In genomic region chr2:88600038-88600465, GRCh38 we compare ENCODE assay signal across 1 cellular context.
A peak's percentile ranks its signal among the peaks of the same experiment; 100 is the strongest.
TF ChIP-seq lines count a peak whose summit lies in the region.

No MANE protein-coding gene starts in this region.

TF ChIP-seq in HEK293, 187 proteins besides CTCF, POLR2A, EP300 and RAD21 (continued from another document and continues in another):
- TF ChIP-seq, protein P1, sequence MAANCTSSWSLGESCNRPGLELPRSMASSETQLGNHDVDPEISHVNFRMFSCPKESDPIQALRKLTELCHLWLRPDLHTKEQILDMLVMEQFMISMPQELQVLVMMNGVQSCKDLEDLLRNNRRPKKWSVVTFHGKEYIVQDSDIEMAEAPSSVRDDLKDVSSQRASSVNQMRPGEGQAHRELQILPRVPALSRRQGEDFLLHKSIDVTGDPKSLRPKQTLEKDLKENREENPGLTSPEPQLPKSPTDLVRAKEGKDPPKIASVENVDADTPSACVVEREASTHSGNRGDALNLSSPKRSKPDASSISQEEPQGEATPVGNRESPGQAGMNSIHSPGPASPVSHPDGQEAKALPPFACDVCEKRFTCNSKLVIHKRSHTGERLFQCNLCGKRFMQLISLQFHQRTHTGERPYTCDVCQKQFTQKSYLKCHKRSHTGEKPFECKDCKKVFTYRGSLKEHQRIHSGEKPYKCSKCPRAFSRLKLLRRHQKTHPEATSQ (tag by site-specific recombination; IDR thresholded peaks at IDR 0.05) = no peak
- TF ChIP-seq ZBTB7A (tag by site-specific recombination; IDR thresholded peaks at IDR 0.05; ENCODE audit: low read depth) = no peak
- TF ChIP-seq PRDM4 (tag by site-specific recombination; IDR thresholded peaks at IDR 0.05) = no peak
- TF ChIP-seq IKZF3 (tag by site-specific recombination; IDR thresholded peaks at IDR 0.05) = 0 out of 2 replicates have a peak, but pooled peaks have one; percentile 49
- no peak for TF ChIP-seq RBAK (tag by site-specific recombination; IDR thresholded peaks at IDR 0.05)
- TF ChIP-seq, protein P2, sequence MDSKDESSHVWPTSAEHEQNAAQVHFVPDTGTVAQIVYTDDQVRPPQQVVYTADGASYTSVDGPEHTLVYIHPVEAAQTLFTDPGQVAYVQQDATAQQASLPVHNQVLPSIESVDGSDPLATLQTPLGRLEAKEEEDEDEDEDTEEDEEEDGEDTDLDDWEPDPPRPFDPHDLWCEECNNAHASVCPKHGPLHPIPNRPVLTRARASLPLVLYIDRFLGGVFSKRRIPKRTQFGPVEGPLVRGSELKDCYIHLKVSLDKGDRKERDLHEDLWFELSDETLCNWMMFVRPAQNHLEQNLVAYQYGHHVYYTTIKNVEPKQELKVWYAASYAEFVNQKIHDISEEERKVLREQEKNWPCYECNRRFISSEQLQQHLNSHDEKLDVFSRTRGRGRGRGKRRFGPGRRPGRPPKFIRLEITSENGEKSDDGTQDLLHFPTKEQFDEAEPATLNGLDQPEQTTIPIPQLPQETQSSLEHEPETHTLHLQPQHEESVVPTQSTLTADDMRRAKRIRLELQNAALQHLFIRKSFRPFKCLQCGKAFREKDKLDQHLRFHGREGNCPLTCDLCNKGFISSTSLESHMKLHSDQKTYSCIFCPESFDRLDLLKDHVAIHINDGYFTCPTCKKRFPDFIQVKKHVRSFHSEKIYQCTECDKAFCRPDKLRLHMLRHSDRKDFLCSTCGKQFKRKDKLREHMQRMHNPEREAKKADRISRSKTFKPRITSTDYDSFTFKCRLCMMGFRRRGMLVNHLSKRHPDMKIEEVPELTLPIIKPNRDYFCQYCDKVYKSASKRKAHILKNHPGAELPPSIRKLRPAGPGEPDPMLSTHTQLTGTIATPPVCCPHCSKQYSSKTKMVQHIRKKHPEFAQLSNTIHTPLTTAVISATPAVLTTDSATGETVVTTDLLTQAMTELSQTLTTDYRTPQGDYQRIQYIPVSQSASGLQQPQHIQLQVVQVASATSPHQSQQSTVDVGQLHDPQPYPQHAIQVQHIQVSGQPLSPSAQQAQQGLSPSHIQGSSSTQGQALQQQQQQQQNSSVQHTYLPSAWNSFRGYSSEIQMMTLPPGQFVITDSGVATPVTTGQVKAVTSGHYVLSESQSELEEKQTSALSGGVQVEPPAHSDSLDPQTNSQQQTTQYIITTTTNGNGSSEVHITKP (tag by site-specific recombination; IDR thresholded peaks at IDR 0.05) = peak; percentile 57
- TF ChIP-seq ZNF19 (tag by site-specific recombination; IDR thresholded peaks at IDR 0.05; ENCODE audit: low read depth) = no peak
- TF ChIP-seq YY2 (tag by site-specific recombination; IDR thresholded peaks at IDR 0.05) = no peak
- no peak for TF ChIP-seq ZBTB48 (tag by site-specific recombination; IDR thresholded peaks at IDR 0.05)
- no peak for TF ChIP-seq ZNF596 (tag by site-specific recombination; IDR thresholded peaks at IDR 0.05)
- TF ChIP-seq ZNF610 (tag by site-specific recombination; IDR thresholded peaks at IDR 0.05; ENCODE audit: borderline replicate concordance) = no peak
- no peak for TF ChIP-seq HOXD13 (CRISPR knock-in tag; IDR thresholded peaks at IDR 0.05; ENCODE audit: borderline replicate concordance)
- TF ChIP-seq ZNF560 (tag by site-specific recombination; IDR thresholded peaks at IDR 0.05; ENCODE audit: borderline replicate concordance) = no peak
- TF ChIP-seq ZNF521 (tag by site-specific recombination; IDR thresholded peaks at IDR 0.05) = no peak
- no peak; the same call in 1 of the 2 replicates for TF ChIP-seq ZNF10 (tag by site-specific recombination; IDR thresholded peaks at IDR 0.05)
- TF ChIP-seq, protein P3, sequence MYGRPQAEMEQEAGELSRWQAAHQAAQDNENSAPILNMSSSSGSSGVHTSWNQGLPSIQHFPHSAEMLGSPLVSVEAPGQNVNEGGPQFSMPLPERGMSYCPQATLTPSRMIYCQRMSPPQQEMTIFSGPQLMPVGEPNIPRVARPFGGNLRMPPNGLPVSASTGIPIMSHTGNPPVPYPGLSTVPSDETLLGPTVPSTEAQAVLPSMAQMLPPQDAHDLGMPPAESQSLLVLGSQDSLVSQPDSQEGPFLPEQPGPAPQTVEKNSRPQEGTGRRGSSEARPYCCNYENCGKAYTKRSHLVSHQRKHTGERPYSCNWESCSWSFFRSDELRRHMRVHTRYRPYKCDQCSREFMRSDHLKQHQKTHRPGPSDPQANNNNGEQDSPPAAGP (tag by site-specific recombination; IDR thresholded peaks at IDR 0.05) = peak; percentile 90
- TF ChIP-seq KLF7 (tag by site-specific recombination; IDR thresholded peaks at IDR 0.05; ENCODE audit: borderline replicate concordance) = no peak
- no peak for TF ChIP-seq ZNF23 (tag by site-specific recombination; IDR thresholded peaks at IDR 0.05; ENCODE audit: borderline replicate concordance)
- no peak for TF ChIP-seq ELK4 (IDR thresholded peaks at IDR 0.05; ENCODE audit: borderline replicate concordance, low read depth, low read length)
- TF ChIP-seq ZBTB8A (tag by site-specific recombination; IDR thresholded peaks at IDR 0.05) = no peak
- TF ChIP-seq ZBTB17 (tag by site-specific recombination; IDR thresholded peaks at IDR 0.05) = peak; percentile 89
- TF ChIP-seq ZSCAN4 (tag by site-specific recombination; IDR thresholded peaks at IDR 0.05) = no peak
- TF ChIP-seq ZBTB11 (tag by site-specific recombination; conservative IDR thresholded peaks at IDR 0.05; ENCODE audit: low read depth) = no peak
- no peak for TF ChIP-seq ZIC2 (tag by site-specific recombination; IDR thresholded peaks at IDR 0.05)
- TF ChIP-seq, protein P4, sequence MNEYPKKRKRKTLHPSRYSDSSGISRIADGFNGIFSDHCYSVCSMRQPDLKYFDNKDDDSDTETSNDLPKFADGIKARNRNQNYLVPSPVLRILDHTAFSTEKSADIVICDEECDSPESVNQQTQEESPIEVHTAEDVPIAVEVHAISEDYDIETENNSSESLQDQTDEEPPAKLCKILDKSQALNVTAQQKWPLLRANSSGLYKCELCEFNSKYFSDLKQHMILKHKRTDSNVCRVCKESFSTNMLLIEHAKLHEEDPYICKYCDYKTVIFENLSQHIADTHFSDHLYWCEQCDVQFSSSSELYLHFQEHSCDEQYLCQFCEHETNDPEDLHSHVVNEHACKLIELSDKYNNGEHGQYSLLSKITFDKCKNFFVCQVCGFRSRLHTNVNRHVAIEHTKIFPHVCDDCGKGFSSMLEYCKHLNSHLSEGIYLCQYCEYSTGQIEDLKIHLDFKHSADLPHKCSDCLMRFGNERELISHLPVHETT (tag by site-specific recombination; IDR thresholded peaks at IDR 0.05) = peak; percentile 96
- TF ChIP-seq SP7 (tag by site-specific recombination; IDR thresholded peaks at IDR 0.05) = peak; percentile 90
- TF ChIP-seq ZNF354C (tag by site-specific recombination; IDR thresholded peaks at IDR 0.05; ENCODE audit: borderline replicate concordance, low read depth) = no peak
- TF ChIP-seq, protein P5, sequence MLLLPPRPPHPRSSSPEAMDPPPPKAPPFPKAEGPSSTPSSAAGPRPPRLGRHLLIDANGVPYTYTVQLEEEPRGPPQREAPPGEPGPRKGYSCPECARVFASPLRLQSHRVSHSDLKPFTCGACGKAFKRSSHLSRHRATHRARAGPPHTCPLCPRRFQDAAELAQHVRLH (tag by site-specific recombination; IDR thresholded peaks at IDR 0.05) = no peak
- no peak for TF ChIP-seq MEIS1 (CRISPR knock-in tag; IDR thresholded peaks at IDR 0.05; ENCODE audit: borderline replicate concordance)
- no peak for TF ChIP-seq ZBTB20 (tag by site-specific recombination; IDR thresholded peaks at IDR 0.05)
- no peak for TF ChIP-seq ZNF768 (tag by site-specific recombination; IDR thresholded peaks at IDR 0.05)
- TF ChIP-seq HOXC10 (CRISPR knock-in tag; IDR thresholded peaks at IDR 0.05) = no peak
- TF ChIP-seq OVOL3 (tag by site-specific recombination; IDR thresholded peaks at IDR 0.05) = no peak
- TF ChIP-seq, protein P6, sequence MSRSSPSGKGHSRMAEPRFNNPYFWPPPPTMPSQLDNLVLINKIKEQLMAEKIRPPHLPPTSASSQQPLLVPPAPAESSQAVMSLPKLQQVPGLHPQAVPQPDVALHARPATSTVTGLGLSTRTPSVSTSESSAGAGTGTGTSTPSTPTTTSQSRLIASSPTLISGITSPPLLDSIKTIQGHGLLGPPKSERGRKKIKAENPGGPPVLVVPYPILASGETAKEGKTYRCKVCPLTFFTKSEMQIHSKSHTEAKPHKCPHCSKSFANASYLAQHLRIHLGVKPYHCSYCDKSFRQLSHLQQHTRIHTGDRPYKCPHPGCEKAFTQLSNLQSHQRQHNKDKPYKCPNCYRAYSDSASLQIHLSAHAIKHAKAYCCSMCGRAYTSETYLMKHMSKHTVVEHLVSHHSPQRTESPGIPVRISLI (tag by site-specific recombination; IDR thresholded peaks at IDR 0.05) = peak; percentile 98
- TF ChIP-seq ZNF311 (tag by site-specific recombination; IDR thresholded peaks at IDR 0.05; ENCODE audit: borderline replicate concordance) = no peak
- no peak for TF ChIP-seq ZNF664 (tag by site-specific recombination; IDR thresholded peaks at IDR 0.05)
- no peak for TF ChIP-seq ZNF155 (tag by site-specific recombination; IDR thresholded peaks at IDR 0.05)
- TF ChIP-seq, protein P7, sequence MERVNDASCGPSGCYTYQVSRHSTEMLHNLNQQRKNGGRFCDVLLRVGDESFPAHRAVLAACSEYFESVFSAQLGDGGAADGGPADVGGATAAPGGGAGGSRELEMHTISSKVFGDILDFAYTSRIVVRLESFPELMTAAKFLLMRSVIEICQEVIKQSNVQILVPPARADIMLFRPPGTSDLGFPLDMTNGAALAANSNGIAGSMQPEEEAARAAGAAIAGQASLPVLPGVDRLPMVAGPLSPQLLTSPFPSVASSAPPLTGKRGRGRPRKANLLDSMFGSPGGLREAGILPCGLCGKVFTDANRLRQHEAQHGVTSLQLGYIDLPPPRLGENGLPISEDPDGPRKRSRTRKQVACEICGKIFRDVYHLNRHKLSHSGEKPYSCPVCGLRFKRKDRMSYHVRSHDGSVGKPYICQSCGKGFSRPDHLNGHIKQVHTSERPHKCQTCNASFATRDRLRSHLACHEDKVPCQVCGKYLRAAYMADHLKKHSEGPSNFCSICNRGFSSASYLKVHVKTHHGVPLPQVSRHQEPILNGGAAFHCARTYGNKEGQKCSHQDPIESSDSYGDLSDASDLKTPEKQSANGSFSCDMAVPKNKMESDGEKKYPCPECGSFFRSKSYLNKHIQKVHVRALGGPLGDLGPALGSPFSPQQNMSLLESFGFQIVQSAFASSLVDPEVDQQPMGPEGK (tag by site-specific recombination; IDR thresholded peaks at IDR 0.05) = peak; percentile 43
- TF ChIP-seq KLF10 (tag by site-specific recombination; IDR thresholded peaks at IDR 0.05) = peak; percentile 72
- TF ChIP-seq ZNF324 (tag by site-specific recombination; IDR thresholded peaks at IDR 0.05) = peak; percentile 84; the same call in 1 of the 2 replicates
